ENCODE assay signal across 1 cellular context in genomic region chr19:29665215-29665825, GRCh38.
TF ChIP-seq lines count a peak whose summit lies in the region.

Gene PLEKHF1 (plus strand): TSS chr19:29665461. CDS start chr19:29673840, 8,379 bp downstream.

TF ChIP-seq in GM12878, 131 proteins besides CTCF, POLR2A, EP300 and RAD21 (continued from another document):
- TF ChIP-seq NFYA (IDR thresholded peaks at IDR 0.05; ENCODE audit: borderline replicate concordance, low read depth, low read length), result no peak
- TF ChIP-seq BHLHE40 (IDR thresholded peaks at IDR 0.05; ENCODE audit: borderline replicate concordance in 1 of 2, low read depth in 2 of 2, low read length in 1 of 2), result peak; percentile 56 to 80; a peak in 3 of 4 replicates
- TF ChIP-seq TCF7 (IDR thresholded peaks at IDR 0.05; ENCODE audit: borderline replicate concordance), result no peak
- peak; percentile 91 for TF ChIP-seq NR2F1 (conservative IDR thresholded peaks at IDR 0.05)
- peak; percentile 6 for TF ChIP-seq MEF2B (IDR thresholded peaks at IDR 0.05; ENCODE audit: partially characterized antibody, poor library complexity, severe bottlenecking)
- TF ChIP-seq SP1 (IDR thresholded peaks at IDR 0.05; ENCODE audit: low read depth, low read length), result peak; percentile 48
- TF ChIP-seq EGR1 (IDR thresholded peaks at IDR 0.05; ENCODE audit: borderline replicate concordance in 1 of 2, low read depth in 2 of 2, low read length in 2 of 2), result peak in 1 of 2 experiments; percentile 74; a peak in 1 of 3 replicates
- 0 out of 2 replicates have a peak, but pooled peaks have one; percentile 18 for TF ChIP-seq RB1 (IDR thresholded peaks at IDR 0.05; ENCODE audit: borderline replicate concordance)
- no peak for TF ChIP-seq CREM (IDR thresholded peaks at IDR 0.05; ENCODE audit: low read depth)
- peak; percentile 69 for TF ChIP-seq LARP7 (IDR thresholded peaks at IDR 0.05)
- TF ChIP-seq GATAD2B (conservative IDR thresholded peaks at IDR 0.05; ENCODE audit: low read depth), result peak; percentile 85
- no peak for TF ChIP-seq JUNB (IDR thresholded peaks at IDR 0.05)
- peak; percentile 49; the same call in 1 of the 2 replicates for TF ChIP-seq NR2C1 (IDR thresholded peaks at IDR 0.05)
